In the genomic region with DNA sequence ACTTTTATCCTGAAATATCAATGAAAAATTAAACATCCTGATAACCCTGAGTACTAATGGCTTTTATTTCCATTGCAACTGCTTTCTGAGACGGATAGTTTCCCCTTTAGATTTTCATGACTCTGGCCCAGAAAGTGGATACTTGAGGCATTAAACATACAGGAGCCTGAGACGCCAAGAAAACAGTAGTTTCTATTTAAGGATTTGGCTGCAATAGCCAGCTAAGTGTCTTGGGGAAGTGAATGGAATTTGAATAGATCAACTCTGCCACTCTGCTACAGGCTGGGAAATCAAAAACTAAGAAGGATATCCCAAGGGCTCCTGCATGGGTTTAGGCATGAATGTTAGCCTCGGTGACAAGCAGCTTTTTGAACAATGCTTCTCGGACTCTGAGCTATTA, we compare ENCODE assay signal across 1 cellular context.
TF ChIP-seq lines count a peak whose summit lies in the region.

No MANE protein-coding gene starts in this region.

TF ChIP-seq in WTC11, 78 proteins besides CTCF, POLR2A, EP300 and RAD21 (continued from another document):
- no peak for TF ChIP-seq EMX1 (CRISPR knock-in tag; IDR thresholded peaks at IDR 0.05)
- no peak for TF ChIP-seq FOXJ3 (CRISPR knock-in tag; IDR thresholded peaks at IDR 0.05; ENCODE audit: borderline replicate concordance)
- no peak for TF ChIP-seq SP1 (CRISPR knock-in tag; conservative IDR thresholded peaks at IDR 0.05)
- no peak for TF ChIP-seq NFYB (CRISPR knock-in tag; conservative IDR thresholded peaks at IDR 0.05; ENCODE audit: low read depth)
- TF ChIP-seq JAZF1 (CRISPR knock-in tag; IDR thresholded peaks at IDR 0.05), result no peak
- no peak for TF ChIP-seq OVOL2 (CRISPR knock-in tag; IDR thresholded peaks at IDR 0.05; ENCODE audit: borderline replicate concordance)
- no peak for TF ChIP-seq ZNF416 (CRISPR knock-in tag; IDR thresholded peaks at IDR 0.05)
- no peak for TF ChIP-seq CREB1 (CRISPR knock-in tag; IDR thresholded peaks at IDR 0.05)
- TF ChIP-seq, protein P1, sequence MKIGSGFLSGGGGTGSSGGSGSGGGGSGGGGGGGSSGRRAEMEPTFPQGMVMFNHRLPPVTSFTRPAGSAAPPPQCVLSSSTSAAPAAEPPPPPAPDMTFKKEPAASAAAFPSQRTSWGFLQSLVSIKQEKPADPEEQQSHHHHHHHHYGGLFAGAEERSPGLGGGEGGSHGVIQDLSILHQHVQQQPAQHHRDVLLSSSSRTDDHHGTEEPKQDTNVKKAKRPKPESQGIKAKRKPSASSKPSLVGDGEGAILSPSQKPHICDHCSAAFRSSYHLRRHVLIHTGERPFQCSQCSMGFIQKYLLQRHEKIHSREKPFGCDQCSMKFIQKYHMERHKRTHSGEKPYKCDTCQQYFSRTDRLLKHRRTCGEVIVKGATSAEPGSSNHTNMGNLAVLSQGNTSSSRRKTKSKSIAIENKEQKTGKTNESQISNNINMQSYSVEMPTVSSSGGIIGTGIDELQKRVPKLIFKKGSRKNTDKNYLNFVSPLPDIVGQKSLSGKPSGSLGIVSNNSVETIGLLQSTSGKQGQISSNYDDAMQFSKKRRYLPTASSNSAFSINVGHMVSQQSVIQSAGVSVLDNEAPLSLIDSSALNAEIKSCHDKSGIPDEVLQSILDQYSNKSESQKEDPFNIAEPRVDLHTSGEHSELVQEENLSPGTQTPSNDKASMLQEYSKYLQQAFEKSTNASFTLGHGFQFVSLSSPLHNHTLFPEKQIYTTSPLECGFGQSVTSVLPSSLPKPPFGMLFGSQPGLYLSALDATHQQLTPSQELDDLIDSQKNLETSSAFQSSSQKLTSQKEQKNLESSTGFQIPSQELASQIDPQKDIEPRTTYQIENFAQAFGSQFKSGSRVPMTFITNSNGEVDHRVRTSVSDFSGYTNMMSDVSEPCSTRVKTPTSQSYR (CRISPR knock-in tag; IDR thresholded peaks at IDR 0.05), result no peak
- TF ChIP-seq, protein P2, sequence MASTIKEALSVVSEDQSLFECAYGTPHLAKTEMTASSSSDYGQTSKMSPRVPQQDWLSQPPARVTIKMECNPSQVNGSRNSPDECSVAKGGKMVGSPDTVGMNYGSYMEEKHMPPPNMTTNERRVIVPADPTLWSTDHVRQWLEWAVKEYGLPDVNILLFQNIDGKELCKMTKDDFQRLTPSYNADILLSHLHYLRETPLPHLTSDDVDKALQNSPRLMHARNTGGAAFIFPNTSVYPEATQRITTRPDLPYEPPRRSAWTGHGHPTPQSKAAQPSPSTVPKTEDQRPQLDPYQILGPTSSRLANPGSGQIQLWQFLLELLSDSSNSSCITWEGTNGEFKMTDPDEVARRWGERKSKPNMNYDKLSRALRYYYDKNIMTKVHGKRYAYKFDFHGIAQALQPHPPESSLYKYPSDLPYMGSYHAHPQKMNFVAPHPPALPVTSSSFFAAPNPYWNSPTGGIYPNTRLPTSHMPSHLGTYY (CRISPR knock-in tag; IDR thresholded peaks at IDR 0.05), result no peak
- TF ChIP-seq, protein P3, sequence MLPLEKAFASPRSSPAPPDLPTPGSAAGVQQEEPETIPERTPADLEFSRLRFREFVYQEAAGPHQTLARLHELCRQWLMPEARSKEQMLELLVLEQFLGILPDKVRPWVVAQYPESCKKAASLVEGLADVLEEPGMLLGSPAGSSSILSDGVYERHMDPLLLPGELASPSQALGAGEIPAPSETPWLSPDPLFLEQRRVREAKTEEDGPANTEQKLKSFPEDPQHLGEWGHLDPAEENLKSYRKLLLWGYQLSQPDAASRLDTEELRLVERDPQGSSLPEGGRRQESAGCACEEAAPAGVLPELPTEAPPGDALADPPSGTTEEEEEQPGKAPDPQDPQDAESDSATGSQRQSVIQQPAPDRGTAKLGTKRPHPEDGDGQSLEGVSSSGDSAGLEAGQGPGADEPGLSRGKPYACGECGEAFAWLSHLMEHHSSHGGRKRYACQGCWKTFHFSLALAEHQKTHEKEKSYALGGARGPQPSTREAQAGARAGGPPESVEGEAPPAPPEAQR (CRISPR knock-in tag; IDR thresholded peaks at IDR 0.05), result no peak
